23 cellular contexts compared by ENCODE assay signal in genomic region chr2:120570546-120570945, GRCh38.
DNase-seq lines count a peak whose midpoint lies in the region; ATAC-seq, FAIRE-seq and TF ChIP-seq lines count a peak whose summit lies in the region.
"Had no signal": no experiment of that assay in that cellular context is flagged by ENCODE, and none has a peak within 500 bp of the region (broad histone marks: within the 10 kb centered on the region; RNA-seq: fewer than 3 reads in every experiment).

No MANE protein-coding gene starts in this region.

- no peaks in the 10 kb centered on the region for H3K36me3 ChIP-seq in heart left ventricle
- no peaks in the 10 kb centered on the region for H3K36me3 ChIP-seq in astrocyte (ENCODE audit: insufficient read depth, low read length)
- no peaks in the 10 kb centered on the region for H3K36me3 ChIP-seq in neural progenitor cell
- H3K36me3 ChIP-seq: BE2C had no signal

- H3K79me2 ChIP-seq in astrocyte (ENCODE audit: insufficient read depth, low read length): no peaks in the 10 kb centered on the region
- H3K79me2 ChIP-seq in neural progenitor cell (ENCODE audit: low read depth): no peaks in the 10 kb centered on the region

- H3K4me2 ChIP-seq in astrocyte (ENCODE audit: low read length) (no peak overlapping the region), neural progenitor cell (no peak overlapping the region)
- H3K4me2 ChIP-seq: A549, GM23338 had no signal

- H3K27me3 Mint-ChIP-seq in astrocyte (ENCODE audit: low read depth, unreplicated experiment) (peaks cover 69% of the 10 kb centered on the region), neural progenitor cell (ENCODE audit: insufficient read depth, low read depth) (peaks cover 20% of the 10 kb centered on the region)
- peaks cover 6% of the 10 kb centered on the region for H3K27me3 Mint-ChIP-seq in activated naive CD8-positive, alpha-beta T cell treated with anti-CD3 and anti-CD28 coated beads for 36 hours

- no peak for ATAC-seq in Right ventricle myocardium inferior
- ATAC-seq in heart left ventricle: no peak
- ATAC-seq: A549, HCT116 had no signal

- peaks cover 6 to 42% (median 25%) of the 10 kb centered on the region in 12 donors for H3K4me1 ChIP-seq in heart left ventricle
- H3K4me1 ChIP-seq in astrocyte (ENCODE audit: insufficient read depth, low read length): peaks cover 39% of the 10 kb centered on the region
- peaks cover 19% of the 10 kb centered on the region for H3K4me1 ChIP-seq in neural progenitor cell
- H3K4me1 ChIP-seq: A549, BE2C had no signal

- H3K36me3 Mint-ChIP-seq in astrocyte (ENCODE audit: low read depth, unreplicated experiment) (peaks cover 4% of the 10 kb centered on the region), neural progenitor cell (no peaks in the 10 kb centered on the region)
- no peaks in the 10 kb centered on the region for H3K36me3 Mint-ChIP-seq in activated naive CD8-positive, alpha-beta T cell treated with anti-CD3 and anti-CD28 coated beads for 36 hours
- H3K36me3 Mint-ChIP-seq: CD4-positive, alpha-beta memory T cell had no signal

- H3K27ac ChIP-seq in heart left ventricle (no peak overlapping the region), astrocyte (ENCODE audit: low read depth, low read length) (no peak overlapping the region), neural progenitor cell (no peak overlapping the region)
- H3K27ac ChIP-seq: A549 had no signal

- TF ChIP-seq POLR2A in heart left ventricle (IDR thresholded peaks at IDR 0.05): no peak

- H3F3A ChIP-seq in neural progenitor cell (ENCODE audit: low read depth): no peaks in the 10 kb centered on the region

- H3K9me3 Mint-ChIP-seq in astrocyte (ENCODE audit: unreplicated experiment) (no peaks in the 10 kb centered on the region), neural progenitor cell (no peaks in the 10 kb centered on the region)
- no peaks in the 10 kb centered on the region for H3K9me3 Mint-ChIP-seq in activated naive CD8-positive, alpha-beta T cell treated with anti-CD3 and anti-CD28 coated beads for 36 hours
- H3K9me3 Mint-ChIP-seq: CD4-positive, alpha-beta memory T cell; GM23338; H9 had no signal

- 86 to 93% (median 90%) methylated on average over 7 of the region's 7 CpGs for WGBS in heart left ventricle, 4 donors

- intact Hi-C loops in Right ventricle myocardium inferior (cut with DNase I): no loop called here
- intact Hi-C loops in heart left ventricle (cut with DNase I): no loop called here

- H3K4me3 ChIP-seq in heart left ventricle: no peak overlapping the region
- no peak overlapping the region for H3K4me3 ChIP-seq in astrocyte (ENCODE audit: insufficient read depth, low read depth, low read length)
- H3K4me3 ChIP-seq in neural progenitor cell: no peak overlapping the region
- H3K4me3 ChIP-seq: A549, GM23338 had no signal

- H3K4me1 Mint-ChIP-seq in astrocyte (ENCODE audit: low read depth, unreplicated experiment) (peaks cover 14% of the 10 kb centered on the region), neural progenitor cell (peaks cover 60% of the 10 kb centered on the region)
- no peaks in the 10 kb centered on the region for H3K4me1 Mint-ChIP-seq in activated naive CD8-positive, alpha-beta T cell treated with anti-CD3 and anti-CD28 coated beads for 36 hours
- H3K4me1 Mint-ChIP-seq: CD4-positive, alpha-beta memory T cell had no signal

- H3K27ac Mint-ChIP-seq in astrocyte (ENCODE audit: unreplicated experiment) (peak overlapping the region; percentile 34), neural progenitor cell (peak overlapping the region; percentile 77)
- no peak overlapping the region for H3K27ac Mint-ChIP-seq in activated naive CD8-positive, alpha-beta T cell treated with anti-CD3 and anti-CD28 coated beads for 36 hours
- H3K27ac Mint-ChIP-seq: CD4-positive, alpha-beta memory T cell; GM23338; H9 had no signal

- no peaks in the 10 kb centered on the region for H3K27me3 ChIP-seq in heart left ventricle
- H3K27me3 ChIP-seq in astrocyte (ENCODE audit: insufficient read depth, low read length): peaks cover 30% of the 10 kb centered on the region
- peaks cover 46% of the 10 kb centered on the region for H3K27me3 ChIP-seq in neural progenitor cell
- H3K27me3 ChIP-seq: BE2C had no signal

- peak; percentile 14 for DNase-seq in Right ventricle myocardium inferior (ENCODE audit: missing footprints)
- no peak for DNase-seq in heart left ventricle
- DNase-seq in astrocyte (ENCODE audit: low read depth): no peak
- DNase-seq in neural progenitor cell (ENCODE audit: low spot score): no peak
- no peak for DNase-seq in activated naive CD8-positive, alpha-beta T cell treated with anti-CD3 and anti-CD28 coated beads for 36 hours
- DNase-seq in NCI-H2029 (lab: John Stamatoyannopoulos, UW): no peak
- DNase-seq: 8988T; ACHN; AML-193; BE2C; C1 segment of cervical spinal cord; Calu3; CD4-positive, alpha-beta memory T cell; COR-L47; DMS53; DMS79 treated with DMSO at 0.1 percent for 48 hours; GF-D8; H9 had no signal

- TF ChIP-seq CTCF in heart left ventricle (IDR thresholded peaks at IDR 0.05) (no peak), astrocyte (IDR thresholded peaks at IDR 0.05; ENCODE audit: insufficient read depth, low read depth, low read length) (no peak), neural progenitor cell (IDR thresholded peaks at IDR 0.05) (no peak)

- no peak overlapping the region for H3K4me3 Mint-ChIP-seq in astrocyte (ENCODE audit: unreplicated experiment)
- no peak overlapping the region for H3K4me3 Mint-ChIP-seq in neural progenitor cell
- no peak overlapping the region for H3K4me3 Mint-ChIP-seq in activated naive CD8-positive, alpha-beta T cell treated with anti-CD3 and anti-CD28 coated beads for 36 hours
- H3K4me3 Mint-ChIP-seq: CD4-positive, alpha-beta memory T cell; GM23338; H9 had no signal

- no peaks in the 10 kb centered on the region for H4K20me1 ChIP-seq in astrocyte (ENCODE audit: insufficient read depth, low read length)
- peaks cover under 1% of the 10 kb centered on the region for H4K20me1 ChIP-seq in neural progenitor cell (ENCODE audit: low read depth)

- no peak overlapping the region for H3K9ac ChIP-seq in astrocyte (ENCODE audit: low read length)
- H3K9ac ChIP-seq in neural progenitor cell: no peak overlapping the region

- H3K9me3 ChIP-seq in heart left ventricle (no peaks in the 10 kb centered on the region), astrocyte (ENCODE audit: insufficient read depth, low read depth, low read length) (no peaks in the 10 kb centered on the region), neural progenitor cell (ENCODE audit: low read depth) (no peaks in the 10 kb centered on the region)
- H3K9me3 ChIP-seq: A549, BE2C had no signal

- no peak for FAIRE-seq in astrocyte (lab: Jason Lieb, UNC)
- FAIRE-seq: A549, GM12891, GM18507 had no signal

- H2AFZ ChIP-seq in astrocyte (ENCODE audit: low read depth, low read length) (no peak overlapping the region), neural progenitor cell (replicated peaks) (no peak overlapping the region)
- H2AFZ ChIP-seq: GM23338 had no signal
